Comparison of ENCODE assay signal across 8 cellular contexts in the genomic region with DNA sequence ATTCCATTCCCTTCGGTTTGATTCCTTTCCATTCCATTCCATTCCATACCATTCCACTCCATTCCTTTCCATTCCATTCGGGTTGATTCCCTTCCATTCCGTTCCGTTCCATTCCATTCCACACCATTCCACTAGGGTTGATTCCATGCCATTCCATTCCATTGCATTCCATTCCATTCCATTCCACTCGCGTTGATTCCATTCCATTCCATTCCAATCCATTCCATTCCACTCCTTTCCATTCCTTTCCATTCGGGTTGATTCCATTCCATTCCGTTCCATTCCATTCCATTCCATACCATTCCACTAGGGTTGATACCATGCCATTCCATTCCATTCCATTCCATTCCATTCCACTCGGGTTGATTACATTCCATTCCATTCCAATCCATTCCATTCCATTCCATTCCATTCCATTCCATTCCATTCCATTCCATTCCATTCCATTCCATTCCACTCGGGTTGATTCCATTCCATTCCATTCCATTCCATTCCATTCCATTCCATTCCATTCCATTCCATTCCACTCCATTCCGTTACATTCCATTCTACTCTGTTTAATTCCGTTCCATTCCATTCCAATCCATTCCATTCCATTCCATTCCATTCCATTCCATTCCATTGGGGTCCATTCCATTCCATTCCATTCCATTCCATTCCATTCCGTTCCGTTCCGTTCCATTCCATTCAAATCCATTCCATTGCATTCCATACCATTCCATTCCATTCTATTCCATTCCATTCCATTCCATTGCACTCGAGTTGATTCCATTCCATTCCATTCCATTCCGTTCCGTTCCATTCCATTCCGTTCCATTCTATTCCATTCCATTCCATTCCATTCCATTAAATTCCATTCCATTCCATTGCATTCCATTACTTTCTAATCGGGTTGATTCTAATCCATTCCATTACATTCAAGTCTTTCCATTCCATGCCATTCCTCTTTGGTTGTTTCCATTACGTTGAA.
DNase-seq lines count a peak whose midpoint lies in the region; ATAC-seq, FAIRE-seq and TF ChIP-seq lines count a peak whose summit lies in the region.
"Not testable (repeated sequence)": the region's sequence is repeated elsewhere in the genome, so short reads cannot be mapped to it uniquely, and the experiment has no call there.

No MANE protein-coding gene starts in this region.

- intact Hi-C loops in kidney (cut with DNase I) = not testable (repeated sequence)

- H3K4me1 ChIP-seq in HUES6 (ENCODE audit: control insufficient read depth, insufficient read depth, low read length); kidney (ENCODE audit: control insufficient read depth in 1 of 2, insufficient read depth in 1 of 2, low read depth in 1 of 2, low read length in 2 of 2): not testable (repeated sequence)

- CTCF ChIA-PET in activated CD8-positive, alpha-beta T cell treated with anti-CD3 and anti-CD28 coated beads, Interleukin-2, amount 10 ng/mL, durations not matched to agents 7 days and 5 days (lab: Charles Lee) = not testable (repeated sequence)

- FAIRE-seq in kidney (lab: Jason Lieb, UNC) = not testable (repeated sequence)

- not testable (repeated sequence) for H3K4me1 Mint-ChIP-seq in activated CD8-positive, alpha-beta T cell treated with anti-CD3 and anti-CD28 coated beads, Interleukin-2, amount 10 ng/mL, durations not matched to agents 7 days and 5 days (ENCODE audit: low read depth)

- POLR2A ChIA-PET in activated CD8-positive, alpha-beta T cell treated with anti-CD3 and anti-CD28 coated beads, Interleukin-2, amount 10 ng/mL, durations not matched to agents 7 days and 5 days (lab: Charles Lee) = not testable (repeated sequence)

- DNase-seq in EH (ENCODE audit: low read depth) (peak; percentile 64), skeletal muscle cell (ENCODE audit: low read depth) (peak; percentile 64)
- not testable (repeated sequence) for DNase-seq in activated CD8-positive, alpha-beta T cell treated with anti-CD3 and anti-CD28 coated beads, Interleukin-2, amount 10 ng/mL, durations not matched to agents 7 days and 5 days; kidney

- H3K9ac ChIP-seq in HUES6 (ENCODE audit: low read length); kidney (ENCODE audit: low read length in 2 of 2): not testable (repeated sequence)

- not testable (repeated sequence) for H3K27me3 Mint-ChIP-seq in activated CD8-positive, alpha-beta T cell treated with anti-CD3 and anti-CD28 coated beads, Interleukin-2, amount 10 ng/mL, durations not matched to agents 7 days and 5 days (ENCODE audit: low read depth)

- ATAC-seq in GM19468 (IDR thresholded peaks at IDR 0.05; ENCODE audit: extremely low read depth, unreplicated experiment) (peak; percentile 61), HG02943 (IDR thresholded peaks at IDR 0.05; ENCODE audit: low read depth, unreplicated experiment) (peak; percentile 78), esophagus mucosa (peak; percentile 93)
- ATAC-seq in activated CD8-positive, alpha-beta T cell treated with anti-CD3 and anti-CD28 coated beads, Interleukin-2, amount 10 ng/mL, durations not matched to agents 7 days and 5 days = peak; percentile 80

- TF ChIP-seq CTCF in kidney (IDR thresholded peaks at IDR 0.05; ENCODE audit: borderline replicate concordance, extremely low read depth, insufficient read depth) = peak; percentile 6

- peaks cover 15% of the 10 kb centered on the region for H3K9me3 Mint-ChIP-seq in activated CD8-positive, alpha-beta T cell treated with anti-CD3 and anti-CD28 coated beads, Interleukin-2, amount 10 ng/mL, durations not matched to agents 7 days and 5 days (ENCODE audit: insufficient read depth)

- not testable (repeated sequence) for H3K27ac ChIP-seq in HUES6 (ENCODE audit: low read depth, low read length); kidney (ENCODE audit: low read depth in 2 of 2, low read length in 2 of 2)

- H3K9me3 ChIP-seq in HUES6 (ENCODE audit: control insufficient read depth, insufficient read depth, low read depth, low read length) = peaks cover 98% of the 10 kb centered on the region
- H3K9me3 ChIP-seq in kidney (ENCODE audit: control insufficient read depth in 1 of 2, low read length in 2 of 2) = peaks cover 16 to 87% of the 10 kb centered on the region in 2 donors

- not testable (repeated sequence) for H3K27me3 ChIP-seq in HUES6 (ENCODE audit: control insufficient read depth, insufficient read depth, low read length)

- not testable (repeated sequence) for H3K36me3 ChIP-seq in HUES6 (ENCODE audit: control insufficient read depth, insufficient read depth, low read length); kidney (ENCODE audit: control insufficient read depth in 1 of 2, insufficient read depth in 2 of 2, low read length in 2 of 2)

- peak overlapping the region; percentile 24 for H3K4me3 ChIP-seq in HUES6 (ENCODE audit: low read depth, low read length)
- not testable (repeated sequence) for H3K4me3 ChIP-seq in kidney (ENCODE audit: low read length in 2 of 2); skeletal muscle cell (ENCODE audit: low read depth, low read length)

- peaks cover 51% of the 10 kb centered on the region for H3K36me3 Mint-ChIP-seq in activated CD8-positive, alpha-beta T cell treated with anti-CD3 and anti-CD28 coated beads, Interleukin-2, amount 10 ng/mL, durations not matched to agents 7 days and 5 days (ENCODE audit: low read depth)

- not testable (repeated sequence) for H3K4me3 Mint-ChIP-seq in activated CD8-positive, alpha-beta T cell treated with anti-CD3 and anti-CD28 coated beads, Interleukin-2, amount 10 ng/mL, durations not matched to agents 7 days and 5 days

- H3K27ac Mint-ChIP-seq in activated CD8-positive, alpha-beta T cell treated with anti-CD3 and anti-CD28 coated beads, Interleukin-2, amount 10 ng/mL, durations not matched to agents 7 days and 5 days = not testable (repeated sequence)
